8 cellular contexts compared by ENCODE assay signal in genomic region chr2:130371723-130372054, GRCh38. TPM values are rescaled to one million over a fixed set of nuclear protein-coding genes. Genes with fewer than 3 reads are reported as not detected.
A peak's percentile ranks its signal among the peaks of the same experiment; 100 is the strongest.
DNase-seq lines count a peak whose midpoint lies in the region; ATAC-seq, FAIRE-seq and TF ChIP-seq lines count a peak whose summit lies in the region.

No MANE protein-coding gene starts in this region.

- H3K9ac ChIP-seq in kidney (ENCODE audit: low read length in 2 of 2): peak overlapping the region; percentile 49 to 71
- H3K9ac ChIP-seq in subcutaneous abdominal adipose tissue (ENCODE audit: low read length in 5 of 5): peak overlapping the region in 3 of 5 donors; percentile 81 to 96 (median 85)

- no peaks in the 10 kb centered on the region for H3K27me3 Mint-ChIP-seq in Calu3 (ENCODE audit: unreplicated experiment)

- H3K9me3 ChIP-seq in adrenal gland (replicated peaks in 1 of 3): no peaks in the 10 kb centered on the region
- H3K9me3 ChIP-seq in kidney (ENCODE audit: control insufficient read depth in 1 of 2, low read length in 2 of 2): no peaks in the 10 kb centered on the region
- H3K9me3 ChIP-seq in subcutaneous abdominal adipose tissue (ENCODE audit: control insufficient read depth in 5 of 5, low read length in 5 of 5): no peaks in the 10 kb centered on the region

- CTCF ChIA-PET in Calu3 (lab: Charles Lee): no interaction called here

- H3K9me3 Mint-ChIP-seq in Calu3 (ENCODE audit: low read depth, unreplicated experiment): no peaks in the 10 kb centered on the region

- WGBS in adrenal gland, 4 donors: 40 to 53% (median 47%) methylated on average over 18 of the region's 18 CpGs

- ATAC-seq in GM21390 (IDR thresholded peaks at IDR 0.05; ENCODE audit: unreplicated experiment): peak; percentile 24

- peaks cover 0 to 19% of the 10 kb centered on the region in 2 donors for H3K4me1 ChIP-seq in adrenal gland (replicated peaks in 1 of 2)
- peaks cover 4 to 22% of the 10 kb centered on the region in 2 donors for H3K4me1 ChIP-seq in kidney (ENCODE audit: control insufficient read depth in 1 of 2, insufficient read depth in 1 of 2, low read depth in 1 of 2, low read length in 2 of 2)
- H3K4me1 ChIP-seq in subcutaneous abdominal adipose tissue (ENCODE audit: control insufficient read depth in 5 of 5, insufficient read depth in 5 of 5, low read length in 5 of 5): peaks cover 6 to 53% (median 30%) of the 10 kb centered on the region in 5 donors

- no peak for FAIRE-seq in kidney (lab: Jason Lieb, UNC)

- no peak for TF ChIP-seq CTCF in Calu3 (IDR thresholded peaks at IDR 0.05; ENCODE audit: unreplicated experiment)
- no peak for TF ChIP-seq CTCF in LNCaP clone FGC (IDR thresholded peaks at IDR 0.05; ENCODE audit: control insufficient read depth, extremely low read depth, insufficient read depth)
- no peak for TF ChIP-seq CTCF in adrenal gland (IDR thresholded peaks at IDR 0.05)
- no peak for TF ChIP-seq CTCF in kidney (IDR thresholded peaks at IDR 0.05; ENCODE audit: borderline replicate concordance, extremely low read depth, insufficient read depth)

- peak overlapping the region; percentile 73 for H3K27ac Mint-ChIP-seq in Calu3 (ENCODE audit: unreplicated experiment)

- H3K4me3 Mint-ChIP-seq in Calu3 (ENCODE audit: low read depth, unreplicated experiment): peak overlapping the region; percentile 84

- DNase-seq in Calu3: no peak
- DNase-seq in LNCaP clone FGC (ENCODE audit: low read depth): no peak
- DNase-seq in adrenal gland: peak in 2 of 7 donors; percentile 32 to 42
- peak; percentile 69 for DNase-seq in kidney
- no peak for DNase-seq in stimulated activated CD4-positive, alpha-beta T cell treated with anti-CD3 and anti-CD28 coated beads, Interleukin-1b, Interleukin-23, amount 100 ng/mL, for 48 hours
- DNase-seq in NCI-H1930 (lab: John Stamatoyannopoulos, UW): no peak

- peaks cover 38% of the 10 kb centered on the region for H3K36me3 Mint-ChIP-seq in Calu3 (ENCODE audit: insufficient read depth, unreplicated experiment)

- H3K27ac ChIP-seq in adrenal gland (peak overlapping the region in 4 of 5 donors; percentile 57 to 86 (median 76)), kidney (ENCODE audit: low read depth in 2 of 2, low read length in 2 of 2) (peak overlapping the region; percentile 72 to 84), subcutaneous abdominal adipose tissue (ENCODE audit: low read depth, low read length) (peak overlapping the region; percentile 72)

- H3K27me3 ChIP-seq in adrenal gland (no peaks in the 10 kb centered on the region), subcutaneous abdominal adipose tissue (ENCODE audit: control insufficient read depth in 5 of 5, insufficient read depth in 4 of 5, low read length in 5 of 5) (no peaks in the 10 kb centered on the region)

- peak overlapping the region; percentile 66 for H3K4me3 ChIP-seq in LNCaP clone FGC (ENCODE audit: low read depth, low read length)
- peak overlapping the region in 2 of 4 donors; percentile 63 to 72 for H3K4me3 ChIP-seq in adrenal gland
- H3K4me3 ChIP-seq in kidney (ENCODE audit: low read length in 2 of 2): peak overlapping the region; percentile 85 to 86
- H3K4me3 ChIP-seq in subcutaneous abdominal adipose tissue (ENCODE audit: low read depth in 1 of 5, low read length in 5 of 5): peak overlapping the region; percentile 85 to 94 (median 89)

- H3K4me1 Mint-ChIP-seq in Calu3 (ENCODE audit: low read depth, unreplicated experiment): peaks cover 30% of the 10 kb centered on the region

- H3K36me3 ChIP-seq in adrenal gland (replicated peaks in 1 of 2) (no peaks in the 10 kb centered on the region), kidney (ENCODE audit: control insufficient read depth in 1 of 2, insufficient read depth in 2 of 2, low read length in 2 of 2) (peaks cover 0 to 3% of the 10 kb centered on the region in 2 donors), subcutaneous abdominal adipose tissue (ENCODE audit: control insufficient read depth in 5 of 5, insufficient read depth in 5 of 5, low read length in 5 of 5) (peaks cover 0 to 18% (median 7%) of the 10 kb centered on the region in 5 donors)

- intact Hi-C loops in Calu3 (cut with micrococcal nuclease; ENCODE audit: unreplicated experiment) (no loop called here), adrenal gland (cut with DNase I) (no loop called here), kidney (cut with DNase I) (no loop called here)

- no TSS peak for BruUV-seq in Calu3 (replicated peaks; lab: Mats Ljungman, UMichigan)

- no peak for TF ChIP-seq POLR2A in adrenal gland (IDR thresholded peaks at IDR 0.05)

RNA-seq across cellular contexts. Expression of gene PTPN18, which starts 15.8 kb away (rescaled TPM):
- 62.9 and 66.0 TPM in 2 replicates for total RNA-seq in Calu3 (2022)
- total RNA-seq in adrenal gland: 10 to 100 TPM; 21.9 to 74.1 (median 42.9) TPM
- 10 to 100 TPM; 32.3 to 64.4 (median 42.2) TPM for polyA plus RNA-seq in adrenal gland
- total RNA-seq in kidney: 89.2 TPM
- polyA plus RNA-seq in kidney (ENCODE audit: insufficient read depth, low read depth, low replicate concordance): 34.8 TPM

RNA-seq across cellular contexts. Expression of gene IMP4, which starts 29.0 kb away (rescaled TPM):
- 79.6 and 89.4 TPM in 2 replicates for total RNA-seq in Calu3 (2022)
- 100 to 1,000 TPM in 2 of 8 donors, 10 to 100 TPM in 6; 62.7 to 114 (median 83.2) TPM for total RNA-seq in adrenal gland
- 100 to 1,000 TPM in 2 of 3 donors, 10 to 100 TPM in 1; 55.8 to 141 (median 117) TPM for polyA plus RNA-seq in adrenal gland
- 60.1 TPM for total RNA-seq in kidney
- 59.7 TPM for polyA plus RNA-seq in kidney (ENCODE audit: insufficient read depth, low read depth, low replicate concordance)
